Comparison of ENCODE assay signal across 8 cellular contexts in the genomic region with DNA sequence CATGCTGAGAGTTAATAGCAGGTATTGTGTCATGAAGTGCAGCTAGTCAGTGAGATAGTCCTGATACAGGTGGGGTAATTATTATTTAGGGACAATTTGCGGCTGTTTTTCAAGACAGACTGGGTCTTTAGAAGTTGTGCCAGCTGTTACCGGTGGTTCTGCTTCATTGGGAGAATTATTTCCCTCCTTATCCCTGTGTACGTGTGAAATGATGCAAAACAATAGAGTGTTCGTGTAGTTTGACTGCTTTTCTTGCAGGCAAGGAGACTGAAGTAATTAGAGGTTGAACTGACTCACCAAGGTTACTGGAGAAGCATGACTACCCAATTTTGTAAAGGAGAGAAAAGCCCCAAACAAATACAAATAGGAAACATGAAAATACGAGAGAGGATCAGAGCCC.
DNase-seq lines count a peak whose midpoint lies in the region; FAIRE-seq and TF ChIP-seq lines count a peak whose summit lies in the region.

No MANE protein-coding gene starts in this region.

- H3K9me3 Mint-ChIP-seq in osteocyte (ENCODE audit: unreplicated experiment): peaks cover 6% of the 10 kb centered on the region
- peaks cover 11 to 14% of the 10 kb centered on the region in 2 experiments for H3K9me3 Mint-ChIP-seq in H9

- H3K4me1 ChIP-seq in endothelial cell of umbilical vein (ENCODE audit: control insufficient read depth, extremely low read depth, insufficient read depth, low read length) (peaks cover 24% of the 10 kb centered on the region), H9 (ENCODE audit: insufficient read depth, low read length) (no peaks in the 10 kb centered on the region)

- dilution Hi-C loops in endothelial cell of umbilical vein (cut with MboI; ENCODE audit: extremely low pct_ligation_motif_present, low sequenced_read_pairs): loop anchor here (5.0 kb wide), 1 partner anchor 101 kb away; a partner anchor contains a TSS

- H4K8ac ChIP-seq in H9 (replicated peaks; ENCODE audit: insufficient read length, low read depth, low read length): no peak overlapping the region

- H3K27me3 ChIP-seq in endothelial cell of umbilical vein (ENCODE audit: control insufficient read depth in 2 of 2, insufficient read depth in 2 of 2, low read length in 2 of 2) (no peaks in the 10 kb centered on the region), H9 (ENCODE audit: insufficient read depth, low read length) (no peaks in the 10 kb centered on the region)

- CTCF ChIA-PET in endothelial cell of umbilical vein (lab: Charles Lee): interaction anchor here (1.2 to 3.7 kb wide), 9 partner anchors 25 to 416 kb away, joined by 3 to 37 read pairs (median 5); no protein-coding TSS in a partner anchor

- no peak overlapping the region for H3K23ac ChIP-seq in H9 (ENCODE audit: insufficient read length, low read depth, low read length)

- DNase-seq in Caki2 (ENCODE audit: low read depth) (peak; percentile 95), NCI-H146 treated with DMSO at 0.1 percent for 48 hours (lab: John Stamatoyannopoulos, UW; ENCODE audit: unreplicated experiment) (peak; percentile 25), endothelial cell of umbilical vein (ENCODE audit: low read depth, low spot score) (peak; percentile 90), osteocyte (ENCODE audit: extremely low spot score, unreplicated experiment) (no peak), H9 (no peak), DMS114 treated with DMSO at 0.1 percent for 48 hours (lab: John Stamatoyannopoulos, UW; ENCODE audit: unreplicated experiment) (no peak)
- DNase-seq in stimulated activated CD4-positive, alpha-beta T cell treated with anti-CD3 and anti-CD28 coated beads, Interleukin-12 subunit alpha, Interleukin-12 subunit beta, amount 100 ng/mL, for 4 hours: no peak
- DNase-seq in stimulated activated CD4-positive, alpha-beta T cell treated with anti-CD3 and anti-CD28 coated beads, Interleukin-4, amount 100 ng/mL, for 24 hours: no peak

- H3K27me3 Mint-ChIP-seq in osteocyte (ENCODE audit: unreplicated experiment): no peaks in the 10 kb centered on the region
- peaks cover 25% of the 10 kb centered on the region for H3K27me3 Mint-ChIP-seq in H9 (ENCODE audit: low read depth)

- H3K23me2 ChIP-seq in H9 (ENCODE audit: insufficient read length, low read depth, low read length, poor library complexity, severe bottlenecking): peaks cover 9% of the 10 kb centered on the region

- H2BK15ac ChIP-seq in H9 (ENCODE audit: low read depth, low read length): no peak overlapping the region

- TF ChIP-seq CTCF in endothelial cell of umbilical vein (IDR thresholded peaks at IDR 0.05; ENCODE audit: extremely low read depth in 1 of 2, insufficient read depth in 1 of 2, low read depth in 1 of 2, low read length in 2 of 2) (no peak), osteocyte (IDR thresholded peaks at IDR 0.05) (no peak), H9 (conservative IDR thresholded peaks at IDR 0.05) (no peak)

- whole genome bisulfite sequencing in H9 (ENCODE audit: extremely low coverage, insufficient read length, low lambda C conversion rate): no CpG with 5 or more reads among the region's 5 CpGs

- H3K36me3 ChIP-seq in endothelial cell of umbilical vein (ENCODE audit: control insufficient read depth in 2 of 2, extremely low read depth in 1 of 2, insufficient read depth in 2 of 2, low read length in 2 of 2): no peaks in the 10 kb centered on the region

- H3K9me1 ChIP-seq in endothelial cell of umbilical vein (replicated peaks; ENCODE audit: control insufficient read depth, extremely low read depth, insufficient read depth, low read length): no peaks in the 10 kb centered on the region

- H3K56ac ChIP-seq in H9 (ENCODE audit: insufficient read length, low read depth, low read length): no peak overlapping the region

- H3K4me3 Mint-ChIP-seq in osteocyte (ENCODE audit: unreplicated experiment) (no peak overlapping the region), H9 (peak overlapping the region in 1 of 2 experiments; percentile 3; a peak in 1 of 5 replicates)

- POLR2A ChIA-PET in endothelial cell of umbilical vein (lab: Charles Lee): interaction anchor here (3.0 kb wide), 1 partner anchor 101 kb away, joined by 20 read pairs; a partner anchor contains a TSS

- peak overlapping the region; percentile 76 for H3K4me2 ChIP-seq in endothelial cell of umbilical vein (ENCODE audit: insufficient read depth, low read length)
- no peak overlapping the region for H3K4me2 ChIP-seq in H9 (ENCODE audit: insufficient read depth, insufficient read length, low read length)

- H3K18ac ChIP-seq in H9 (ENCODE audit: insufficient read length, low read depth, low read length): no peak overlapping the region

- H3K14ac ChIP-seq in H9 (ENCODE audit: insufficient read depth, low read length): no peak overlapping the region

- no peak overlapping the region for H2BK20ac ChIP-seq in H9 (ENCODE audit: low read depth, low read length, poor library complexity, severe bottlenecking)

- H3K9me3 ChIP-seq in endothelial cell of umbilical vein (replicated peaks; ENCODE audit: control insufficient read depth, insufficient read depth, low read length): no peaks in the 10 kb centered on the region
- no peaks in the 10 kb centered on the region for H3K9me3 ChIP-seq in H9 (ENCODE audit: control insufficient read depth, low read depth, low read length)

- H3K79me2 ChIP-seq in endothelial cell of umbilical vein (ENCODE audit: control insufficient read depth, insufficient read depth, low read length) (no peaks in the 10 kb centered on the region), H9 (ENCODE audit: insufficient read depth, low read length) (no peaks in the 10 kb centered on the region)

- H3T11ph ChIP-seq in H9 (ENCODE audit: low read length): no peak overlapping the region

- H2BK5ac ChIP-seq in H9 (ENCODE audit: insufficient read length, low read length): no peak overlapping the region

- no TSS peak for BruUV-seq in endothelial cell of umbilical vein (replicated peaks; lab: Mats Ljungman, UMichigan)

- in situ Hi-C loops in Caki2 (cut with HindIII; ENCODE audit: low pct_unique_long_range_greater_than_20kb, low sequenced_read_pairs): no loop called here

- intact Hi-C loops in endothelial cell of umbilical vein (cut with micrococcal nuclease): loop anchor here (1.0 to 5.0 kb wide), 3 partner anchors 30 to 874 kb away; a partner anchor contains a TSS

- no peaks in the 10 kb centered on the region for H3K79me1 ChIP-seq in H9 (ENCODE audit: insufficient read depth, low read depth, low read length, poor library complexity, severe bottlenecking)

- no peak overlapping the region for H4K5ac ChIP-seq in H9 (ENCODE audit: insufficient read length, low read depth, low read length)

- peak overlapping the region in 1 of 3 experiments; percentile 35 for H3K4me3 ChIP-seq in endothelial cell of umbilical vein (replicated peaks in 1 of 3; ENCODE audit: insufficient read depth in 1 of 3, low read depth in 1 of 3, low read length in 3 of 3)

- no peak for TF ChIP-seq POLR2A in endothelial cell of umbilical vein (IDR thresholded peaks at IDR 0.05; ENCODE audit: low read depth, low read length)

- H3K36me3 Mint-ChIP-seq in osteocyte (ENCODE audit: unreplicated experiment) (no peaks in the 10 kb centered on the region), H9 (ENCODE audit: insufficient read depth in 1 of 3, low read depth in 3 of 3) (peaks cover 0 to 12% (median 8%) of the 10 kb centered on the region in 3 experiments; a peak in 4 of 7 replicates)

- H4K91ac ChIP-seq in H9 (ENCODE audit: insufficient read length, low read depth, low read length): no peak overlapping the region

- H2AK5ac ChIP-seq in H9 (ENCODE audit: insufficient read length, low read length): no peak overlapping the region

- H3K4me1 Mint-ChIP-seq in osteocyte (ENCODE audit: unreplicated experiment): peaks cover 29% of the 10 kb centered on the region
- peaks cover 13 to 21% of the 10 kb centered on the region in 2 experiments for H3K4me1 Mint-ChIP-seq in H9

- no peaks in the 10 kb centered on the region for H4K20me1 ChIP-seq in endothelial cell of umbilical vein (replicated peaks; ENCODE audit: control insufficient read depth, extremely low read depth, insufficient read depth, low read length)
- no peaks in the 10 kb centered on the region for H4K20me1 ChIP-seq in H9 (ENCODE audit: control insufficient read depth, insufficient read depth, insufficient read length)

- no peak overlapping the region for H2BK12ac ChIP-seq in H9 (ENCODE audit: insufficient read length, low read depth, low read length)

- H2AFZ ChIP-seq in endothelial cell of umbilical vein (ENCODE audit: low read depth, low read length) (peak overlapping the region; percentile 15), H9 (ENCODE audit: low read length) (no peak overlapping the region)

- no peak overlapping the region for H3K4ac ChIP-seq in H9 (ENCODE audit: low read depth, low read length)

- H2BK120ac ChIP-seq in H9 (ENCODE audit: low read depth, low read length, poor library complexity, severe bottlenecking): no peak overlapping the region

- H3K27ac ChIP-seq in endothelial cell of umbilical vein (ENCODE audit: insufficient read depth, low read depth, low read length): peak overlapping the region; percentile 99
- H3K27ac ChIP-seq in H9 (ENCODE audit: insufficient read length, low read depth, low read length): no peak overlapping the region

- peak overlapping the region; percentile 97 for H3K9ac ChIP-seq in endothelial cell of umbilical vein (replicated peaks; ENCODE audit: extremely low read depth, insufficient read depth, low read length)
- H3K9ac ChIP-seq in H9 (ENCODE audit: extremely low read depth, insufficient read length, low read length): no peak overlapping the region

- H3K27ac Mint-ChIP-seq in osteocyte (ENCODE audit: unreplicated experiment) (peak overlapping the region; percentile 98), H9 (no peak overlapping the region)

- FAIRE-seq in endothelial cell of umbilical vein (lab: Jason Lieb, UNC): peak; percentile 4

TF ChIP-seq in endothelial cell of umbilical vein, 7 proteins besides CTCF, POLR2A, EP300 and RAD21:
- TF ChIP-seq EZH2 (IDR thresholded peaks at IDR 0.05; ENCODE audit: borderline replicate concordance, low read depth, low read length, severe bottlenecking) (no peak), JUN (IDR thresholded peaks at IDR 0.05; ENCODE audit: borderline replicate concordance, insufficient read depth, insufficient read length, low read depth) (peak; percentile 69), FOS (IDR thresholded peaks at IDR 0.05; ENCODE audit: borderline replicate concordance, insufficient read depth, low read length) (peak; percentile 82)

Comparison
In these comparisons a context has a peak if more than half of its experiments do, and no peak if none do; other contexts are left out.
1. DNase-seq: peak in Caki2 (single experiment), NCI-H146 treated with DMSO at 0.1 percent for 48 hours (single experiment) and endothelial cell of umbilical vein (single experiment); none in osteocyte (single experiment), stimulated activated CD4-positive, alpha-beta T cell treated with anti-CD3 and anti-CD28 coated beads, Interleukin-12 subunit alpha, Interleukin-12 subunit beta, amount 100 ng/mL, for 4 hours (single experiment), H9 (single experiment), DMS114 treated with DMSO at 0.1 percent for 48 hours (single experiment) and stimulated activated CD4-positive, alpha-beta T cell treated with anti-CD3 and anti-CD28 coated beads, Interleukin-4, amount 100 ng/mL, for 24 hours (single experiment).